Comparison of ENCODE assay signal across 8 cellular contexts in genomic region chr11:65871811-65872548, GRCh38. TPM values are rescaled to one million over a fixed set of nuclear protein-coding genes. Genes with fewer than 3 reads are reported as not detected.
DNase-seq lines count a peak whose midpoint lies in the region; ATAC-seq and TF ChIP-seq lines count a peak whose summit lies in the region.

No MANE protein-coding gene starts in this region.

- peak overlapping the region in 8 of 10 donors; percentile 14 to 62 (median 40) for H3K4me3 Mint-ChIP-seq in naive thymus-derived CD8-positive, alpha-beta T cell

- in situ Hi-C loops in Panc1 (cut with HindIII; ENCODE audit: low pct_unique_long_range_greater_than_20kb, low sequenced_read_pairs), result no loop called here

- no peaks in the 10 kb centered on the region for H3K9me3 ChIP-seq in Panc1 (ENCODE audit: control insufficient read depth, insufficient read depth, low read depth, low read length)

- H3K4me1 Mint-ChIP-seq in naive thymus-derived CD8-positive, alpha-beta T cell, result peaks cover 15 to 50% (median 38%) of the 10 kb centered on the region in 4 donors

- H3K4me3 ChIP-seq in AG04449 (ENCODE audit: low read depth, low read length), result peak overlapping the region; percentile 80
- peak overlapping the region; percentile 16 to 57; a peak in 2 of 4 replicates for H3K4me3 ChIP-seq in Panc1 (ENCODE audit: low read depth in 2 of 2, low read length in 2 of 2)
- peak overlapping the region; percentile 80 for H3K4me3 ChIP-seq in epithelial cell of proximal tubule (ENCODE audit: low read depth, low read length)

- DNase-seq in AG04449 (ENCODE audit: low read depth, low spot score) (no peak), Panc1 (ENCODE audit: low read depth, low spot score) (no peak), epithelial cell of proximal tubule (ENCODE audit: low read depth) (no peak), NCI-H187 treated with DMSO at 0.1 percent for 48 hours (lab: John Stamatoyannopoulos, UW) (no peak), DMS53 treated with DMSO at 0.1 percent for 48 hours (lab: John Stamatoyannopoulos, UW; ENCODE audit: unreplicated experiment) (no peak), NOMO-1 (lab: John Stamatoyannopoulos, UW; ENCODE audit: unreplicated experiment in 2 of 2) (no peak)
- no peak for DNase-seq in naive thymus-derived CD8-positive, alpha-beta T cell

- H3K9me3 Mint-ChIP-seq in naive thymus-derived CD8-positive, alpha-beta T cell, result no peaks in the 10 kb centered on the region

- H3K4me1 ChIP-seq in Panc1 (ENCODE audit: control insufficient read depth, insufficient read depth, low read length), result peaks cover 12% of the 10 kb centered on the region

- no peaks in the 10 kb centered on the region for H3K27me3 ChIP-seq in Panc1 (ENCODE audit: control insufficient read depth, insufficient read depth, low read length)

- H3K27ac ChIP-seq in Panc1 (ENCODE audit: low read length), result peak overlapping the region; percentile 65

- CTCF ChIA-PET in AG04449 (lab: Yijun Ruan, JAX) (interaction anchor here (0.9 to 33.3 kb wide), 9 partner anchors 11 to 230 kb away, joined by 3 to 1090 read pairs (median 5); partner anchors contain the start of genes CCDC85B, FIBP, KAT5 and MUS81), Panc1 (lab: Charles Lee) (interaction anchor here (0.7 to 1.6 kb wide), 4 partner anchors 12 to 184 kb away, joined by 3 to 6 read pairs (median 4); partner anchors contain the start of gene MUS81)

- POLR2A ChIA-PET in AG04449 (lab: Yijun Ruan, JAX) (interaction anchor here (0.9 to 6.8 kb wide), 15 partner anchors 9 to 131 kb away, joined by 3 to 103 read pairs (median 4); partner anchors contain the start of genes BANF1, CFL1, FIBP and MUS81), Panc1 (lab: Charles Lee) (interaction anchor here (0.5 to 1.4 kb wide), 3 partner anchors 19 to 1560 kb away, joined by 3 to 11 read pairs (median 5); no protein-coding TSS in a partner anchor)
- POLR2A ChIA-PET in naive thymus-derived CD8-positive, alpha-beta T cell (lab: Charles Lee), result interaction anchor here (1.0 to 15.0 kb wide), 5 partner anchors 8 to 334 kb away, joined by 5 to 209 read pairs (median 29); partner anchors contain the start of genes CCDC85B, CFL1, CTSW and FIBP

- H3K27me3 Mint-ChIP-seq in naive thymus-derived CD8-positive, alpha-beta T cell, result no peaks in the 10 kb centered on the region

- H3K36me3 ChIP-seq in Panc1 (ENCODE audit: control insufficient read depth, insufficient read depth, low read length), result no peaks in the 10 kb centered on the region

- ATAC-seq in Panc1, result peak; percentile 14
- no peak for ATAC-seq in naive thymus-derived CD8-positive, alpha-beta T cell
- no peak for ATAC-seq in GM18868 (IDR thresholded peaks at IDR 0.05; ENCODE audit: unreplicated experiment)

- intact Hi-C loops in Panc1 (cut with micrococcal nuclease; ENCODE audit: unreplicated experiment), result no loop called here

- peaks cover 0 to 5% (median 0%) of the 10 kb centered on the region in 3 donors for H3K36me3 Mint-ChIP-seq in naive thymus-derived CD8-positive, alpha-beta T cell

- TF ChIP-seq CTCF in AG04449 (IDR thresholded peaks at IDR 0.05; ENCODE audit: insufficient read depth, low read length, missing control alignments) (peak; percentile 40), Panc1 (IDR thresholded peaks at IDR 0.05) (no peak), epithelial cell of proximal tubule (conservative IDR thresholded peaks at IDR 0.05; ENCODE audit: low read depth, low read length) (peak; percentile 3)

- H3K27ac Mint-ChIP-seq in naive thymus-derived CD8-positive, alpha-beta T cell, result peak overlapping the region in 4 of 10 donors; percentile 10 to 87 (median 54)

- no TSS peak for BruUV-seq in Panc1 (replicated peaks; lab: Mats Ljungman, UMichigan)

RNA-seq across cellular contexts. Expression of gene EFEMP2, which starts 0.6 kb away (rescaled TPM):
- total RNA-seq in Panc1 (2021; ENCODE audit: unreplicated experiment) (23.7 TPM), epithelial cell of proximal tubule (45.1 and 94.7 TPM in 2 replicates)
- polyA plus RNA-seq in Panc1 (2012; ENCODE audit: insufficient read length), result 44.8 TPM
- total RNA-seq in naive thymus-derived CD8-positive, alpha-beta T cell, result 10 to 100 TPM; 15.2 to 16.9 TPM
- 1 to 10 TPM in 2 of 3 donors, not detected in 1; 1.8 to 2.5 TPM for polyA plus RNA-seq in naive thymus-derived CD8-positive, alpha-beta T cell

RNA-seq across cellular contexts. Expression of gene CTSW, which starts 7.7 kb away (rescaled TPM):
- total RNA-seq in Panc1 (2021; ENCODE audit: unreplicated experiment) (not detected), epithelial cell of proximal tubule (0.51 and 1.2 TPM in 2 replicates)
- not detected for polyA plus RNA-seq in Panc1 (2012; ENCODE audit: insufficient read length)
- total RNA-seq in naive thymus-derived CD8-positive, alpha-beta T cell, result 10 to 100 TPM; 52.1 to 52.6 TPM
- 100 to 1,000 TPM; 255 to 495 (median 475) TPM for polyA plus RNA-seq in naive thymus-derived CD8-positive, alpha-beta T cell

RNA-seq across cellular contexts. Expression of gene MUS81, which starts 11.7 kb away (rescaled TPM):
- 140 TPM for total RNA-seq in Panc1 (2021; ENCODE audit: unreplicated experiment)
- polyA plus RNA-seq in Panc1 (2012; ENCODE audit: insufficient read length), result 132 TPM
- 57.2 and 71.8 TPM in 2 replicates for total RNA-seq in epithelial cell of proximal tubule
- total RNA-seq in naive thymus-derived CD8-positive, alpha-beta T cell, result 10 to 100 TPM; 91.9 to 97.8 TPM
- 10 to 100 TPM; 21.7 to 26.5 (median 24.5) TPM for polyA plus RNA-seq in naive thymus-derived CD8-positive, alpha-beta T cell

RNA-seq across cellular contexts. Expression of gene CFL1, which starts 14.0 kb away (rescaled TPM):
- total RNA-seq in Panc1 (2021; ENCODE audit: unreplicated experiment), result 1,911 TPM
- polyA plus RNA-seq in Panc1 (2012; ENCODE audit: insufficient read length), result 2,777 TPM
- 2,195 and 2,365 TPM in 2 replicates for total RNA-seq in epithelial cell of proximal tubule
- 100 to 1,000 TPM; 486 to 532 TPM for total RNA-seq in naive thymus-derived CD8-positive, alpha-beta T cell
- 1,000 to 10,000 TPM; 2,347 to 2,575 (median 2,358) TPM for polyA plus RNA-seq in naive thymus-derived CD8-positive, alpha-beta T cell

RNA-seq across cellular contexts. Expression of gene FIBP, which starts 16.3 kb away (rescaled TPM):
- total RNA-seq in Panc1 (2021; ENCODE audit: unreplicated experiment) (105 TPM), epithelial cell of proximal tubule (85.3 and 135 TPM in 2 replicates)
- 154 TPM for polyA plus RNA-seq in Panc1 (2012; ENCODE audit: insufficient read length)
- 10 to 100 TPM; 33.0 to 35.6 TPM for total RNA-seq in naive thymus-derived CD8-positive, alpha-beta T cell
- polyA plus RNA-seq in naive thymus-derived CD8-positive, alpha-beta T cell, result 10 to 100 TPM; 74.9 to 97.6 (median 86.0) TPM

Comparison
In these comparisons a context has a peak if more than half of its experiments do, and no peak if none do; other contexts are left out.
1. RNA of gene CTSW, which starts 7.7 kb away (total RNA-seq): 52.1 to 52.6 TPM in naive thymus-derived CD8-positive, alpha-beta T cell; 0.51 to 1.2 TPM in epithelial cell of proximal tubule and not detected in Panc1 (single experiment); every median in the first group is over 10 times any median in the second.
2. Peak in every context shown above with its lines, with median percentiles within 50 percentile points of each other: H3K4me3 ChIP-seq.